ENCODE assay signal across 25 cellular contexts in genomic region chr2:12335185-12335584, GRCh38.
"Had no signal": no experiment of that assay in that cellular context is flagged by ENCODE, and none has a peak within 500 bp of the region (broad histone marks: within the 10 kb centered on the region; RNA-seq: fewer than 3 reads in every experiment).

No MANE protein-coding gene starts in this region.

- H3K4me3 ChIP-seq: left lung, lower lobe of right lung, neural progenitor cell, right atrium auricular region, right lobe of liver, stomach, testis, thyroid gland, transverse colon, upper lobe of left lung had no signal

- H3K27me3 ChIP-seq: left lung, neural progenitor cell, neutrophil, right atrium auricular region, right lobe of liver, stomach, testis, thyroid gland, transverse colon, upper lobe of left lung had no signal

- DNase-seq: immature natural killer cell; kidney; left colon; left lung; lower lobe of right lung; mammary epithelial cell; naive B cell; natural killer cell; nephron progenitor cell; occipital lobe; right lobe of liver; small intestine; stimulated activated CD4-positive, alpha-beta T cell treated with anti-CD3 and anti-CD28 coated beads, Interleukin-1b, Interleukin-23, amount 100 ng/mL, for 48 hours; stimulated activated CD4-positive, alpha-beta T cell treated with anti-CD3 and anti-CD28 coated beads, Interleukin-4, amount 100 ng/mL, for 1 hour; stimulated activated naive B cell treated with anti-CD40 and anti-IgM and Interleukin-4, amounts not matched to agents 10 μg/mL and 1 μg/mL and 100 μg/mL, for 72 hours; stimulated activated naive CD8-positive, alpha-beta T cell treated with anti-CD3 and anti-CD28 coated beads, Interleukin-15, Interleukin-2, amounts not matched to agents 100 U/mL and 50 U/mL, for 24 hours; stomach; testis; thyroid gland; transverse colon; upper lobe of left lung had no signal

- H3K9ac ChIP-seq: neural progenitor cell, parathyroid adenoma had no signal

- H3K4me2 ChIP-seq: neural progenitor cell had no signal

- H3K36me3 ChIP-seq: left lung, lower lobe of right lung, neural progenitor cell, neutrophil, right atrium auricular region, right lobe of liver, stomach, thyroid gland, transverse colon, upper lobe of left lung had no signal

- ATAC-seq: left colon; left lung; lower lobe of right lung; natural killer cell; right lobe of liver; stimulated activated naive B cell treated with anti-CD40 and anti-IgM and Interleukin-4, amounts not matched to agents 10 μg/mL and 1 μg/mL and 100 μg/mL, for 72 hours; stimulated activated naive CD8-positive, alpha-beta T cell treated with anti-CD3 and anti-CD28 coated beads, Interleukin-15, Interleukin-2, amounts not matched to agents 100 U/mL and 50 U/mL, for 24 hours had no signal

- H3K27ac ChIP-seq: left lung, lower lobe of right lung, neural progenitor cell, neutrophil, parathyroid adenoma, right atrium auricular region, right lobe of liver, stomach, testis, thyroid gland, upper lobe of left lung had no signal

- H3K9me3 ChIP-seq: left lung, lower lobe of right lung, neutrophil, right atrium auricular region, right lobe of liver, stomach, testis, thyroid gland, transverse colon, upper lobe of left lung had no signal

- H3K4me1 ChIP-seq: left lung, lower lobe of right lung, neural progenitor cell, parathyroid adenoma, right atrium auricular region, right lobe of liver, stomach, testis, transverse colon, upper lobe of left lung had no signal
